Comparison of ENCODE assay signal across 1 cellular context in the genomic region with DNA sequence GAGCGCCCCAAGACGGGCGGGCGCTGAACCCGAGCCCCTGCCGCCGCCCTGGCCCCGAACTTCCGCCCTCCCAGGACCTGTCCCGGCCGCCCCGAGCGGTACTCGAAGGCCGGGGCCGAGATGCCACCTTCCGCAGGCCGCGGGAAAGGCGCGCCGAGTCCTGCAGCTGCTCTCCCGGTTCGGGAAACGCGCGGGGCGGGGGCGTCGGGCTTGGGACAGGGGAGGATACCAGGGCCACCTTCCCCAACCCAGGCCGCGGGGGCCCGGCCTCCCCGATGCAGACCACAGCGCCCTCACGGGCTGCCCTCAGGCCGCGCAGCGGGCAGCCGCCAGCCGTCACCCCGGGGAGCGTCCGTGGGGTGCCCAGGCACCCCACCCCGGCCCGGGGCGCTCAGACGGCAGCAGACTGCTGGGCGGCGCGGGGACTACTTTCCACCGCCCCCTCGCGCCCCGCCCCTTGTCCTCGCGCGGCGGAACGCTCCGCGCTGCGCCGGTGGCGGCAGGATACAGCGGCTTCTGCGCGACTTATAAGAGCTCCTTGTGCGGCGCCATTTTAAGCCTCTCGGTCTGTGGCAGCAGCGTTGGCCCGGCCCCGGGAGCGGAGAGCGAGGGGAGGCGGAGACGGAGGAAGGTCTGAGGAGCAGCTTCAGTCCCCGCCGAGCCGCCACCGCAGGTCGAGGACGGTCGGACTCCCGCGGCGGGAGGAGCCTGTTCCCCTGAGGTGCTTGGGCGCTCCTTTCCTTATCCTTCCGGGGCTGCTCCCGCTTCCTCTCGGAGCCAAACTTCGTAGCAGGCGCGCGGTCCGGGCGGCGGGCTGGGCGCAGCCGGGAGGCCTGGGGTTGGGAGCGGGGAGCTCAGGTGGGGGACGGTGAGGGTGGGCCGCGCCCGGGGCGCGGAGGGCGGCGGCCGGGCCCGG.
TF ChIP-seq lines count a peak whose summit lies in the region.

A gene (plus strand): TSS at position 556 of the 916 bp plus-strand sequence. CDS start 24,564 bp downstream, outside the sequence.

TF ChIP-seq in HepG2, 621 proteins besides CTCF, POLR2A, EP300 and RAD21 (continued from another document and continues in another):
- TF ChIP-seq, protein P1, sequence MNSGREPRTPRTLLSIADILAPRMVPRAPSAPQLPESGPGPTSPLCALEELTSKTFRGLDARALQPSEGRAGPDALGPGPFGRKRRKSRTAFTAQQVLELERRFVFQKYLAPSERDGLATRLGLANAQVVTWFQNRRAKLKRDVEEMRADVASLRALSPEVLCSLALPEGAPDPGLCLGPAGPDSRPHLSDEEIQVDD (CRISPR knock-in tag; IDR thresholded peaks at IDR 0.05; ENCODE audit: borderline replicate concordance), result peak; percentile 94
- TF ChIP-seq MIER3 (CRISPR knock-in tag; IDR thresholded peaks at IDR 0.05; ENCODE audit: borderline replicate concordance), result peak; percentile 77; the same call in 1 of the 2 replicates
- TF ChIP-seq ZSCAN29 (CRISPR knock-in tag; conservative IDR thresholded peaks at IDR 0.05), result peak; percentile 61; the same call in 1 of the 2 replicates
- TF ChIP-seq, protein P2, sequence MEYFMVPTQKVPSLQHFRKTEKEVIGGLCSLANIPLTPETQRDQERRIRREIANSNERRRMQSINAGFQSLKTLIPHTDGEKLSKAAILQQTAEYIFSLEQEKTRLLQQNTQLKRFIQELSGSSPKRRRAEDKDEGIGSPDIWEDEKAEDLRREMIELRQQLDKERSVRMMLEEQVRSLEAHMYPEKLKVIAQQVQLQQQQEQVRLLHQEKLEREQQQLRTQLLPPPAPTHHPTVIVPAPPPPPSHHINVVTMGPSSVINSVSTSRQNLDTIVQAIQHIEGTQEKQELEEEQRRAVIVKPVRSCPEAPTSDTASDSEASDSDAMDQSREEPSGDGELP (IDR thresholded peaks at IDR 0.05; ENCODE audit: borderline replicate concordance, low read depth), result 0 out of 2 replicates have a peak, but pooled peaks have one; percentile 40
- TF ChIP-seq, protein P3, sequence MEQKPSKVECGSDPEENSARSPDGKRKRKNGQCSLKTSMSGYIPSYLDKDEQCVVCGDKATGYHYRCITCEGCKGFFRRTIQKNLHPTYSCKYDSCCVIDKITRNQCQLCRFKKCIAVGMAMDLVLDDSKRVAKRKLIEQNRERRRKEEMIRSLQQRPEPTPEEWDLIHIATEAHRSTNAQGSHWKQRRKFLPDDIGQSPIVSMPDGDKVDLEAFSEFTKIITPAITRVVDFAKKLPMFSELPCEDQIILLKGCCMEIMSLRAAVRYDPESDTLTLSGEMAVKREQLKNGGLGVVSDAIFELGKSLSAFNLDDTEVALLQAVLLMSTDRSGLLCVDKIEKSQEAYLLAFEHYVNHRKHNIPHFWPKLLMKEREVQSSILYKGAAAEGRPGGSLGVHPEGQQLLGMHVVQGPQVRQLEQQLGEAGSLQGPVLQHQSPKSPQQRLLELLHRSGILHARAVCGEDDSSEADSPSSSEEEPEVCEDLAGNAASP (CRISPR knock-in tag; IDR thresholded peaks at IDR 0.05; ENCODE audit: borderline replicate concordance), result peak; percentile 82
- TF ChIP-seq PRMT3 (CRISPR knock-in tag; IDR thresholded peaks at IDR 0.05; ENCODE audit: borderline replicate concordance, low read depth), result peak; percentile 95
- TF ChIP-seq, protein P4, sequence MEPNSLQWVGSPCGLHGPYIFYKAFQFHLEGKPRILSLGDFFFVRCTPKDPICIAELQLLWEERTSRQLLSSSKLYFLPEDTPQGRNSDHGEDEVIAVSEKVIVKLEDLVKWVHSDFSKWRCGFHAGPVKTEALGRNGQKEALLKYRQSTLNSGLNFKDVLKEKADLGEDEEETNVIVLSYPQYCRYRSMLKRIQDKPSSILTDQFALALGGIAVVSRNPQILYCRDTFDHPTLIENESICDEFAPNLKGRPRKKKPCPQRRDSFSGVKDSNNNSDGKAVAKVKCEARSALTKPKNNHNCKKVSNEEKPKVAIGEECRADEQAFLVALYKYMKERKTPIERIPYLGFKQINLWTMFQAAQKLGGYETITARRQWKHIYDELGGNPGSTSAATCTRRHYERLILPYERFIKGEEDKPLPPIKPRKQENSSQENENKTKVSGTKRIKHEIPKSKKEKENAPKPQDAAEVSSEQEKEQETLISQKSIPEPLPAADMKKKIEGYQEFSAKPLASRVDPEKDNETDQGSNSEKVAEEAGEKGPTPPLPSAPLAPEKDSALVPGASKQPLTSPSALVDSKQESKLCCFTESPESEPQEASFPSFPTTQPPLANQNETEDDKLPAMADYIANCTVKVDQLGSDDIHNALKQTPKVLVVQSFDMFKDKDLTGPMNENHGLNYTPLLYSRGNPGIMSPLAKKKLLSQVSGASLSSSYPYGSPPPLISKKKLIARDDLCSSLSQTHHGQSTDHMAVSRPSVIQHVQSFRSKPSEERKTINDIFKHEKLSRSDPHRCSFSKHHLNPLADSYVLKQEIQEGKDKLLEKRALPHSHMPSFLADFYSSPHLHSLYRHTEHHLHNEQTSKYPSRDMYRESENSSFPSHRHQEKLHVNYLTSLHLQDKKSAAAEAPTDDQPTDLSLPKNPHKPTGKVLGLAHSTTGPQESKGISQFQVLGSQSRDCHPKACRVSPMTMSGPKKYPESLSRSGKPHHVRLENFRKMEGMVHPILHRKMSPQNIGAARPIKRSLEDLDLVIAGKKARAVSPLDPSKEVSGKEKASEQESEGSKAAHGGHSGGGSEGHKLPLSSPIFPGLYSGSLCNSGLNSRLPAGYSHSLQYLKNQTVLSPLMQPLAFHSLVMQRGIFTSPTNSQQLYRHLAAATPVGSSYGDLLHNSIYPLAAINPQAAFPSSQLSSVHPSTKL (CRISPR knock-in tag; IDR thresholded peaks at IDR 0.05), result peak; percentile 87
- TF ChIP-seq, protein P5, sequence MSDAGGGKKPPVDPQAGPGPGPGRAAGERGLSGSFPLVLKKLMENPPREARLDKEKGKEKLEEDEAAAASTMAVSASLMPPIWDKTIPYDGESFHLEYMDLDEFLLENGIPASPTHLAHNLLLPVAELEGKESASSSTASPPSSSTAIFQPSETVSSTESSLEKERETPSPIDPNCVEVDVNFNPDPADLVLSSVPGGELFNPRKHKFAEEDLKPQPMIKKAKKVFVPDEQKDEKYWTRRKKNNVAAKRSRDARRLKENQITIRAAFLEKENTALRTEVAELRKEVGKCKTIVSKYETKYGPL (CRISPR knock-in tag; IDR thresholded peaks at IDR 0.05), result peak; percentile 73; the same call in 1 of the 2 replicates
- peak; percentile 44; the same call in 1 of the 2 replicates for TF ChIP-seq ZNF501 (CRISPR knock-in tag; IDR thresholded peaks at IDR 0.05)
- TF ChIP-seq HIVEP1 (CRISPR knock-in tag; IDR thresholded peaks at IDR 0.05), result no peak; the same call in 1 of the 2 replicates
- peak in 1 of 2 experiments; percentile 99; a peak in 2 of 4 replicates for TF ChIP-seq KLF16 (CRISPR knock-in tag; IDR thresholded peaks at IDR 0.05)
- TF ChIP-seq, protein P6, sequence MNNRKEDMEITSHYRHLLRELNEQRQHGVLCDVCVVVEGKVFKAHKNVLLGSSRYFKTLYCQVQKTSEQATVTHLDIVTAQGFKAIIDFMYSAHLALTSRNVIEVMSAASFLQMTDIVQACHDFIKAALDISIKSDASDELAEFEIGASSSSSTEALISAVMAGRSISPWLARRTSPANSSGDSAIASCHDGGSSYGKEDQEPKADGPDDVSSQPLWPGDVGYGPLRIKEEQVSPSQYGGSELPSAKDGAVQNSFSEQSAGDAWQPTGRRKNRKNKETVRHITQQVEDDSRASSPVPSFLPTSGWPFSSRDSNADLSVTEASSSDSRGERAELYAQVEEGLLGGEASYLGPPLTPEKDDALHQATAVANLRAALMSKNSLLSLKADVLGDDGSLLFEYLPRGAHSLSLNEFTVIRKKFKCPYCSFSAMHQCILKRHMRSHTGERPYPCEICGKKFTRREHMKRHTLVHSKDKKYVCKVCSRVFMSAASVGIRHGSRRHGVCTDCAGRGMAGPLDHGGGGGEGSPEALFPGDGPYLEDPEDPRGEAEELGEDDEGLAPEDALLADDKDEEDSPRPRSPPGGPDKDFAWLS (CRISPR knock-in tag; IDR thresholded peaks at IDR 0.05; ENCODE audit: borderline replicate concordance), result peak; percentile 85; the same call in 1 of the 2 replicates
- TF ChIP-seq GATAD1 (CRISPR knock-in tag; IDR thresholded peaks at IDR 0.05), result peak; percentile 83
- TF ChIP-seq ZNF761 (CRISPR knock-in tag; conservative IDR thresholded peaks at IDR 0.05), result peak; percentile 93
- TF ChIP-seq, protein P7, sequence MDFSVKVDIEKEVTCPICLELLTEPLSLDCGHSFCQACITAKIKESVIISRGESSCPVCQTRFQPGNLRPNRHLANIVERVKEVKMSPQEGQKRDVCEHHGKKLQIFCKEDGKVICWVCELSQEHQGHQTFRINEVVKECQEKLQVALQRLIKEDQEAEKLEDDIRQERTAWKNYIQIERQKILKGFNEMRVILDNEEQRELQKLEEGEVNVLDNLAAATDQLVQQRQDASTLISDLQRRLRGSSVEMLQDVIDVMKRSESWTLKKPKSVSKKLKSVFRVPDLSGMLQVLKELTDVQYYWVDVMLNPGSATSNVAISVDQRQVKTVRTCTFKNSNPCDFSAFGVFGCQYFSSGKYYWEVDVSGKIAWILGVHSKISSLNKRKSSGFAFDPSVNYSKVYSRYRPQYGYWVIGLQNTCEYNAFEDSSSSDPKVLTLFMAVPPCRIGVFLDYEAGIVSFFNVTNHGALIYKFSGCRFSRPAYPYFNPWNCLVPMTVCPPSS (IDR thresholded peaks at IDR 0.05), result no peak
- TF ChIP-seq KDM2A (CRISPR knock-in tag; IDR thresholded peaks at IDR 0.05; ENCODE audit: borderline replicate concordance, low read depth), result peak; percentile 99
- TF ChIP-seq, protein P8, sequence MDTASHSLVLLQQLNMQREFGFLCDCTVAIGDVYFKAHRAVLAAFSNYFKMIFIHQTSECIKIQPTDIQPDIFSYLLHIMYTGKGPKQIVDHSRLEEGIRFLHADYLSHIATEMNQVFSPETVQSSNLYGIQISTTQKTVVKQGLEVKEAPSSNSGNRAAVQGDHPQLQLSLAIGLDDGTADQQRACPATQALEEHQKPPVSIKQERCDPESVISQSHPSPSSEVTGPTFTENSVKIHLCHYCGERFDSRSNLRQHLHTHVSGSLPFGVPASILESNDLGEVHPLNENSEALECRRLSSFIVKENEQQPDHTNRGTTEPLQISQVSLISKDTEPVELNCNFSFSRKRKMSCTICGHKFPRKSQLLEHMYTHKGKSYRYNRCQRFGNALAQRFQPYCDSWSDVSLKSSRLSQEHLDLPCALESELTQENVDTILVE (CRISPR knock-in tag; IDR thresholded peaks at IDR 0.05), result peak; percentile 96
- TF ChIP-seq, protein P9, sequence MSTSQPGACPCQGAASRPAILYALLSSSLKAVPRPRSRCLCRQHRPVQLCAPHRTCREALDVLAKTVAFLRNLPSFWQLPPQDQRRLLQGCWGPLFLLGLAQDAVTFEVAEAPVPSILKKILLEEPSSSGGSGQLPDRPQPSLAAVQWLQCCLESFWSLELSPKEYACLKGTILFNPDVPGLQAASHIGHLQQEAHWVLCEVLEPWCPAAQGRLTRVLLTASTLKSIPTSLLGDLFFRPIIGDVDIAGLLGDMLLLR (CRISPR knock-in tag; IDR thresholded peaks at IDR 0.05), result 0 out of 2 replicates have a peak, but pooled peaks have one; percentile 44
- peak; percentile 90; the same call in 1 of the 2 replicates for TF ChIP-seq ZNF674 (CRISPR knock-in tag; IDR thresholded peaks at IDR 0.05; ENCODE audit: low read depth)
- TF ChIP-seq ZSCAN9 (CRISPR knock-in tag; IDR thresholded peaks at IDR 0.05; ENCODE audit: borderline replicate concordance), result peak; percentile 97
- peak; percentile 40 for TF ChIP-seq ZNF883 (CRISPR knock-in tag; IDR thresholded peaks at IDR 0.05; ENCODE audit: not compliant biosample characterization)
- TF ChIP-seq SMYD3 (CRISPR knock-in tag; IDR thresholded peaks at IDR 0.05), result no peak
- peak; percentile 63 for TF ChIP-seq PPARG (CRISPR knock-in tag; conservative IDR thresholded peaks at IDR 0.05)
- peak; percentile 43; the same call in 1 of the 2 replicates for TF ChIP-seq ZNF30 (CRISPR knock-in tag; IDR thresholded peaks at IDR 0.05)
- TF ChIP-seq KDM3A (CRISPR knock-in tag; IDR thresholded peaks at IDR 0.05; ENCODE audit: low read depth), result peak; percentile 89; the same call in 1 of the 2 replicates
- TF ChIP-seq ZNF331 (CRISPR knock-in tag; IDR thresholded peaks at IDR 0.05), result peak; percentile 94
- TF ChIP-seq ZFP62 (CRISPR knock-in tag; IDR thresholded peaks at IDR 0.05), result 0 out of 2 replicates have a peak, but pooled peaks have one; percentile 43
- TF ChIP-seq TBX2 (CRISPR knock-in tag; IDR thresholded peaks at IDR 0.05; ENCODE audit: borderline replicate concordance), result peak; percentile 92
- TF ChIP-seq, protein P10, sequence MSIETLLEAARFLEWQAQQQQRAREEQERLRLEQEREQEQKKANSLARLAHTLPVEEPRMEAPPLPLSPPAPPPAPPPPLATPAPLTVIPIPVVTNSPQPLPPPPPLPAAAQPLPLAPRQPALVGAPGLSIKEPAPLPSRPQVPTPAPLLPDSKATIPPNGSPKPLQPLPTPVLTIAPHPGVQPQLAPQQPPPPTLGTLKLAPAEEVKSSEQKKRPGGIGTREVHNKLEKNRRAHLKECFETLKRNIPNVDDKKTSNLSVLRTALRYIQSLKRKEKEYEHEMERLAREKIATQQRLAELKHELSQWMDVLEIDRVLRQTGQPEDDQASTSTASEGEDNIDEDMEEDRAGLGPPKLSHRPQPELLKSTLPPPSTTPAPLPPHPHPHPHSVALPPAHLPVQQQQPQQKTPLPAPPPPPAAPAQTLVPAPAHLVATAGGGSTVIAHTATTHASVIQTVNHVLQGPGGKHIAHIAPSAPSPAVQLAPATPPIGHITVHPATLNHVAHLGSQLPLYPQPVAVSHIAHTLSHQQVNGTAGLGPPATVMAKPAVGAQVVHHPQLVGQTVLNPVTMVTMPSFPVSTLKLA (IDR thresholded peaks at IDR 0.05), result no peak
- peak; percentile 44; the same call in 1 of the 2 replicates for TF ChIP-seq ZNF460 (CRISPR knock-in tag; IDR thresholded peaks at IDR 0.05; ENCODE audit: borderline replicate concordance)
- no peak for TF ChIP-seq ZFP41 (CRISPR knock-in tag; IDR thresholded peaks at IDR 0.05; ENCODE audit: borderline replicate concordance)
- no peak for TF ChIP-seq SP1 (IDR thresholded peaks at IDR 0.05)
- TF ChIP-seq SP1 (CRISPR knock-in tag; IDR thresholded peaks at IDR 0.05), result peak; percentile 99
- TF ChIP-seq WIZ (CRISPR knock-in tag; IDR thresholded peaks at IDR 0.05), result 0 out of 2 replicates have a peak, but pooled peaks have one; percentile 52
- TF ChIP-seq, protein P11, sequence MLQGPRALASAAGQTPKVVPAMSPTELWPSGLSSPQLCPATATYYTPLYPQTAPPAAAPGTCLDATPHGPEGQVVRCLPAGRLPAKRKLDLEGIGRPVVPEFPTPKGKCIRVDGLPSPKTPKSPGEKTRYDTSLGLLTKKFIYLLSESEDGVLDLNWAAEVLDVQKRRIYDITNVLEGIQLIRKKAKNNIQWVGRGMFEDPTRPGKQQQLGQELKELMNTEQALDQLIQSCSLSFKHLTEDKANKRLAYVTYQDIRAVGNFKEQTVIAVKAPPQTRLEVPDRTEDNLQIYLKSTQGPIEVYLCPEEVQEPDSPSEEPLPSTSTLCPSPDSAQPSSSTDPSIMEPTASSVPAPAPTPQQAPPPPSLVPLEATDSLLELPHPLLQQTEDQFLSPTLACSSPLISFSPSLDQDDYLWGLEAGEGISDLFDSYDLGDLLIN (CRISPR knock-in tag; IDR thresholded peaks at IDR 0.05; ENCODE audit: borderline replicate concordance), result peak; percentile 57; the same call in 1 of the 2 replicates
- peak; percentile 94 for TF ChIP-seq ZNF879 (CRISPR knock-in tag; IDR thresholded peaks at IDR 0.05)
- TF ChIP-seq, protein P12, sequence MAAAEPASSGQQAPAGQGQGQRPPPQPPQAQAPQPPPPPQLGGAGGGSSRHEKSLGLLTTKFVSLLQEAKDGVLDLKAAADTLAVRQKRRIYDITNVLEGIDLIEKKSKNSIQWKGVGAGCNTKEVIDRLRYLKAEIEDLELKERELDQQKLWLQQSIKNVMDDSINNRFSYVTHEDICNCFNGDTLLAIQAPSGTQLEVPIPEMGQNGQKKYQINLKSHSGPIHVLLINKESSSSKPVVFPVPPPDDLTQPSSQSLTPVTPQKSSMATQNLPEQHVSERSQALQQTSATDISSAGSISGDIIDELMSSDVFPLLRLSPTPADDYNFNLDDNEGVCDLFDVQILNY (CRISPR knock-in tag; conservative IDR thresholded peaks at IDR 0.05), result peak; percentile 85
